18 cellular contexts compared by ENCODE assay signal in genomic region chr22:48057116-48057835, GRCh38.
"Had no signal": no experiment of that assay in that cellular context is flagged by ENCODE, and none has a peak within 500 bp of the region (broad histone marks: within the 10 kb centered on the region; RNA-seq: fewer than 3 reads in every experiment).

No MANE protein-coding gene starts in this region.

- H3K36me3 Mint-ChIP-seq: stimulated activated effector memory CD8-positive, alpha-beta T cell treated with anti-CD3 and anti-CD28 coated beads, Interleukin-12 subunit alpha, Interleukin-12 subunit beta, amount 100 ng/mL, for 72 hours had no signal

- H3K9me3 Mint-ChIP-seq: central memory CD8-positive, alpha-beta T cell; stimulated activated effector memory CD8-positive, alpha-beta T cell treated with anti-CD3 and anti-CD28 coated beads, Interleukin-12 subunit alpha, Interleukin-12 subunit beta, amount 100 ng/mL, for 72 hours had no signal

- H3K4me1 Mint-ChIP-seq: central memory CD8-positive, alpha-beta T cell; stimulated activated effector memory CD8-positive, alpha-beta T cell treated with anti-CD3 and anti-CD28 coated beads, Interleukin-12 subunit alpha, Interleukin-12 subunit beta, amount 100 ng/mL, for 72 hours had no signal

- H3K4me3 Mint-ChIP-seq: central memory CD8-positive, alpha-beta T cell; naive B cell; nephron; stimulated activated effector memory CD8-positive, alpha-beta T cell treated with anti-CD3 and anti-CD28 coated beads, Interleukin-12 subunit alpha, Interleukin-12 subunit beta, amount 100 ng/mL, for 72 hours had no signal

- H3K4me3 ChIP-seq: esophagus muscularis mucosa, gastroesophageal sphincter, psoas muscle, right lobe of liver, tibial artery had no signal

- H3K27ac ChIP-seq: esophagus muscularis mucosa, gastroesophageal sphincter, neutrophil, psoas muscle, right lobe of liver, tibial artery had no signal

- H3K9me3 ChIP-seq: neutrophil, psoas muscle, right lobe of liver had no signal

- H3K27ac Mint-ChIP-seq: nephron had no signal

- H3K4me1 ChIP-seq: esophagus muscularis mucosa, gastroesophageal sphincter, psoas muscle, right lobe of liver, tibial artery had no signal

- H3K36me3 ChIP-seq: esophagus muscularis mucosa, gastroesophageal sphincter, neutrophil, right lobe of liver, tibial artery had no signal

- ATAC-seq: gastroesophageal sphincter; left lobe of liver; psoas muscle; stimulated activated effector memory CD8-positive, alpha-beta T cell treated with anti-CD3 and anti-CD28 coated beads, Interleukin-12 subunit alpha, Interleukin-12 subunit beta, amount 100 ng/mL, for 72 hours; stimulated activated naive CD8-positive, alpha-beta T cell treated with anti-CD3 and anti-CD28 coated beads, Interleukin-15, Interleukin-2, amounts not matched to agents 100 U/mL and 50 U/mL, for 24 hours had no signal

- DNase-seq: dermis blood vessel endothelial cell; glutamatergic neuron; islet precursor cell; mesenchymal stem cell; naive B cell; psoas muscle; right lobe of liver; stimulated activated CD4-positive, alpha-beta T cell treated with anti-CD3 and anti-CD28 coated beads, Interleukin-4, amount 100 ng/mL, for 1 hour; stimulated activated CD8-positive, alpha-beta memory T cell treated with anti-CD3 and anti-CD28 coated beads, Interleukin-4, amount 100 ng/mL, for 48 hours; stimulated activated naive CD8-positive, alpha-beta T cell treated with anti-CD3 and anti-CD28 coated beads, Interleukin-15, Interleukin-2, amounts not matched to agents 100 U/mL and 50 U/mL, for 24 hours had no signal

- H3K27me3 ChIP-seq: neutrophil, right lobe of liver had no signal
